ENCODE assay signal across 8 cellular contexts in the genomic region with DNA sequence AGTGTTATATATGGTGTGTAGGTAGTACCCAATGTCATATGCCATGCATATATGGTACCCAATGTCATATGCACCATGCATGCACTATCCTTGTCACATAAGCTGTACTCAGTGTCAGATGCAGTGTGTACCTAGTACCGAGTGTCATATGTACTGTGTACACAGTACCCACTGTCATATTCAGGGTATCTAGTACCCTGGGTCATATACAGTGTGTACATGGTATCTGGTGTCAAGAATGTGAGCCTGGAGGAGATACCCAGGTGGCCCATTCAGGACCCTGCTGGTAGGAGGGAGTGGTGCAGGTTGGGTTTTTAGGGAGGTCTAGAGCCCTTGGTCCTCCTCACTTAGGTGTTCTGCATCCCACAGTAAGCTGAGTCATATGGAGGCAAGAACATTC. TPM values are rescaled to one million over a fixed set of nuclear protein-coding genes. Genes with fewer than 3 reads are reported as not detected.
DNase-seq lines count a peak whose midpoint lies in the region; ATAC-seq and TF ChIP-seq lines count a peak whose summit lies in the region.

No MANE protein-coding gene starts in this region.

- DNase-seq in DND-41 (peak; percentile 61), HCT116 (ENCODE audit: low read depth, low spot score) (peak; percentile 35), RPMI7951 (ENCODE audit: low read depth) (peak; percentile 37), left lung (no peak), suprapubic skin (ENCODE audit: low spot score in 2 of 2) (no peak), hippocampal formation (lab: John Stamatoyannopoulos, UW) (no peak), cerebellum (ENCODE audit: low spot score) (no peak)

- H2AFZ ChIP-seq in DND-41 (ENCODE audit: low read depth, low read length), result no peak overlapping the region
- H2AFZ ChIP-seq in HCT116 (ENCODE audit: low read depth, low read length, poor library complexity, severe bottlenecking), result no peak overlapping the region

- H3K9ac ChIP-seq in DND-41 (ENCODE audit: low read depth, low read length), result peak overlapping the region; percentile 96; the same call in 1 of the 2 replicates
- H3K9ac ChIP-seq in HCT116 (ENCODE audit: low read length), result no peak overlapping the region

- RAD21 ChIA-PET in HCT116 (lab: Charles Lee; ENCODE audit: low non-redundant PET in 1 of 2, low total read pairs in 2 of 2, uncharacterized antibody in 2 of 2, unreplicated experiment in 2 of 2), result no interaction called here

- ATAC-seq in DND-41 (ENCODE audit: insufficient read depth, low read depth) (peak; percentile 45), HCT116 (peak; percentile 63), left lung (no peak)

- no peaks in the 10 kb centered on the region for H3K9me2 ChIP-seq in HCT116 (ENCODE audit: insufficient read depth)

- H3K9me3 ChIP-seq in DND-41 (ENCODE audit: insufficient read depth, low read length, severe bottlenecking), result no peaks in the 10 kb centered on the region
- H3K9me3 ChIP-seq in HCT116 (ENCODE audit: control insufficient read depth in 1 of 2, insufficient read depth in 1 of 2, low read depth in 1 of 2, low read length in 2 of 2), result no peaks in the 10 kb centered on the region
- H3K9me3 ChIP-seq in left lung, result no peaks in the 10 kb centered on the region
- H3K9me3 ChIP-seq in suprapubic skin, result no peaks in the 10 kb centered on the region

- peak overlapping the region; percentile 72 for H3K4me2 ChIP-seq in DND-41 (ENCODE audit: insufficient read depth, low read length)
- peak overlapping the region; percentile 91 for H3K4me2 ChIP-seq in HCT116 (ENCODE audit: low read length)

- H3K27ac Mint-ChIP-seq in activated naive CD8-positive, alpha-beta T cell, result peak overlapping the region; percentile 90

- CTCF ChIA-PET in HCT116 (lab: Charles Lee), result no interaction called here

- TF ChIP-seq CTCF in DND-41 (IDR thresholded peaks at IDR 0.05; ENCODE audit: borderline replicate concordance, extremely low read depth, low read length, poor library complexity, severe bottlenecking) (peak; percentile 62), HCT116 (IDR thresholded peaks at IDR 0.05 in 2 of 3, conservative IDR thresholded peaks at IDR 0.05 in 1 of 3; ENCODE audit: borderline replicate concordance in 1 of 3, insufficient read depth in 1 of 3, low read depth in 2 of 3, low read length in 2 of 3) (peak; percentile 8 to 74 (median 70); a peak in 4 of 6 replicates), left lung (IDR thresholded peaks at IDR 0.05) (peak; percentile 12 to 22), suprapubic skin (IDR thresholded peaks at IDR 0.05) (peak; percentile 9 to 47)

- POLR2A ChIA-PET in HCT116 (lab: Charles Lee), result no interaction called here

- peak overlapping the region; percentile 92 for H3K4me3 Mint-ChIP-seq in activated naive CD8-positive, alpha-beta T cell

- BruUV-seq in HCT116 (replicated peaks; lab: Mats Ljungman, UMichigan), result no TSS peak

- peaks cover 81% of the 10 kb centered on the region for H3K79me2 ChIP-seq in DND-41 (ENCODE audit: insufficient read depth, low read length)
- H3K79me2 ChIP-seq in HCT116 (ENCODE audit: insufficient read depth, low read length), result peaks cover 59% of the 10 kb centered on the region

- no peaks in the 10 kb centered on the region for H3K9me3 Mint-ChIP-seq in activated naive CD8-positive, alpha-beta T cell (ENCODE audit: low read depth)

- no peak for TF ChIP-seq POLR2A in HCT116 (IDR thresholded peaks at IDR 0.05; ENCODE audit: borderline replicate concordance, extremely low read depth, insufficient read depth, insufficient read length)
- no peak for TF ChIP-seq POLR2A in suprapubic skin (IDR thresholded peaks at IDR 0.05)

- H3K4me1 Mint-ChIP-seq in activated naive CD8-positive, alpha-beta T cell (ENCODE audit: low read depth), result peaks cover 61% of the 10 kb centered on the region

- no peaks in the 10 kb centered on the region for H3K36me3 Mint-ChIP-seq in activated naive CD8-positive, alpha-beta T cell

- TF ChIP-seq EP300 in suprapubic skin (IDR thresholded peaks at IDR 0.05), result no peak

- H3K4me3 ChIP-seq in DND-41 (ENCODE audit: low read depth in 1 of 2, low read length in 2 of 2) (peak overlapping the region in 1 of 2 experiments; percentile 71; a peak in 2 of 4 replicates), HCT116 (replicated peaks in 1 of 2; ENCODE audit: low read depth in 1 of 2, low read length in 2 of 2) (peak overlapping the region in 1 of 2 experiments; percentile 70; a peak in 2 of 4 replicates), left lung (peak overlapping the region in 1 of 2 donors; percentile 64), suprapubic skin (peak overlapping the region; percentile 92)

- H3K4me1 ChIP-seq in DND-41 (ENCODE audit: insufficient read depth, low read length) (peaks cover 39% of the 10 kb centered on the region), HCT116 (ENCODE audit: control insufficient read depth in 1 of 2, insufficient read depth in 2 of 2, low read length in 2 of 2) (peaks cover 12 to 39% of the 10 kb centered on the region in 2 experiments), left lung (peaks cover 10 to 32% of the 10 kb centered on the region in 2 donors), suprapubic skin (peaks cover 41% of the 10 kb centered on the region)

- no peaks in the 10 kb centered on the region for H3K27me3 Mint-ChIP-seq in activated naive CD8-positive, alpha-beta T cell

- peak; percentile 4; the same call in 1 of the 2 replicates for TF ChIP-seq RAD21 in HCT116 (IDR thresholded peaks at IDR 0.05; ENCODE audit: low read depth)

- peaks cover 33% of the 10 kb centered on the region for H4K20me1 ChIP-seq in DND-41 (ENCODE audit: insufficient read depth, low read length)
- no peaks in the 10 kb centered on the region for H4K20me1 ChIP-seq in HCT116 (ENCODE audit: insufficient read depth)

- H3K36me3 ChIP-seq in DND-41 (ENCODE audit: insufficient read depth, low read length) (peaks cover 2% of the 10 kb centered on the region; the same call in 1 of the 2 replicates), HCT116 (ENCODE audit: control insufficient read depth in 1 of 2, insufficient read depth in 2 of 2, low read length in 2 of 2) (no peaks in the 10 kb centered on the region), left lung (no peaks in the 10 kb centered on the region), suprapubic skin (no peaks in the 10 kb centered on the region)

- WGBS in suprapubic skin, result 80% methylated on average over 1 of the region's 1 CpG

- peak overlapping the region; percentile 49; the same call in 1 of the 2 replicates for H3K27ac ChIP-seq in DND-41 (ENCODE audit: low read length)
- H3K27ac ChIP-seq in HCT116 (ENCODE audit: low read depth, low read length), result no peak overlapping the region
- no peak overlapping the region for H3K27ac ChIP-seq in left lung
- no peak overlapping the region for H3K27ac ChIP-seq in suprapubic skin

- no peaks in the 10 kb centered on the region for H3K27me3 ChIP-seq in DND-41 (ENCODE audit: insufficient read depth, low read length, poor library complexity)
- no peaks in the 10 kb centered on the region for H3K27me3 ChIP-seq in HCT116 (ENCODE audit: insufficient read depth, low read length)
- peaks cover 0 to 29% of the 10 kb centered on the region in 2 donors for H3K27me3 ChIP-seq in left lung
- H3K27me3 ChIP-seq in suprapubic skin, result no peaks in the 10 kb centered on the region

- intact Hi-C loops in HCT116 (cut with micrococcal nuclease) (no loop called here), left lung (cut with DNase I) (no loop called here)

TF ChIP-seq in HCT116, 20 proteins besides CTCF, POLR2A, EP300 and RAD21:
- TF ChIP-seq, protein P1, sequence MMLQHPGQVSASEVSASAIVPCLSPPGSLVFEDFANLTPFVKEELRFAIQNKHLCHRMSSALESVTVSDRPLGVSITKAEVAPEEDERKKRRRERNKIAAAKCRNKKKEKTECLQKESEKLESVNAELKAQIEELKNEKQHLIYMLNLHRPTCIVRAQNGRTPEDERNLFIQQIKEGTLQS (IDR thresholded peaks at IDR 0.05), result no peak
- no peak for TF ChIP-seq ZNF274 (IDR thresholded peaks at IDR 0.05; ENCODE audit: low read depth, low read length)
- TF ChIP-seq TCF7L2 (IDR thresholded peaks at IDR 0.05; ENCODE audit: borderline replicate concordance, extremely low read depth, insufficient read depth, insufficient read length), result no peak
- TF ChIP-seq SP1 (IDR thresholded peaks at IDR 0.05; ENCODE audit: low read depth), result no peak
- TF ChIP-seq YY1 (IDR thresholded peaks at IDR 0.05; ENCODE audit: extremely low read depth, insufficient replicate concordance, low read depth, low read length), result no peak
- TF ChIP-seq ELF1 (IDR thresholded peaks at IDR 0.05; ENCODE audit: borderline replicate concordance, low read depth), result no peak
- no peak for TF ChIP-seq CEBPB (IDR thresholded peaks at IDR 0.05; ENCODE audit: low read depth)
- no peak for TF ChIP-seq CBX3 (IDR thresholded peaks at IDR 0.05; ENCODE audit: low read depth)
- TF ChIP-seq EZH2 (IDR thresholded peaks at IDR 0.05), result no peak

RNA-seq across cellular contexts. Expression of a gene that starts 1.8 kb away (rescaled TPM):
- total RNA-seq in HCT116 (2021; ENCODE audit: unreplicated experiment) (28.3 TPM), left lung (10 to 100 TPM; 58.9 to 60.5 TPM), suprapubic skin (10 to 100 TPM; 35.4 to 66.6 (median 53.1) TPM), cerebellum (80.3 TPM)
- polyA plus RNA-seq in HCT116 (2012), result 17.1 and 19.8 TPM in 2 replicates
- 55.4 and 65.5 TPM in 2 replicates for total RNA-seq in RPMI7951 (2014; rRNA removed; shearing (Covaris generic))

Comparison
In these comparisons a context has a peak if more than half of its experiments do, and no peak if none do; other contexts are left out.
1. DNase-seq: peak in DND-41 (single experiment), HCT116 (single experiment) and RPMI7951 (single experiment); none in left lung (0 of 2), suprapubic skin (0 of 2), hippocampal formation (0 of 2) and cerebellum (single experiment).
2. CTCF ChIP-seq: peak in every context shown above with its lines; median percentile 70 in HCT116; 62 in DND-41; 28 in suprapubic skin; 17 in left lung.